Comparison of ENCODE assay signal across 8 cellular contexts in genomic region chr11:62678770-62679696, GRCh38. TPM values are rescaled to one million over a fixed set of nuclear protein-coding genes. Genes with fewer than 3 reads are reported as not detected.
DNase-seq lines count a peak whose midpoint lies in the region; ATAC-seq and TF ChIP-seq lines count a peak whose summit lies in the region.

TSS of gene UBXN1 (minus strand) at chr11:62679073. CDS start at chr11:62678923, 150 bp downstream.

- TF ChIP-seq POLR2A in GM10847 (IDR thresholded peaks at IDR 0.05; ENCODE audit: extremely low read depth, insufficient read length) (peak; percentile 77), breast epithelium (IDR thresholded peaks at IDR 0.05) (peak; percentile 48)

- peak within 1 kb of the TSS; percentile 95 for H3K9ac ChIP-seq in smooth muscle cell (ENCODE audit: low read depth)

- H3K27ac ChIP-seq in breast epithelium = peak within 1 kb of the TSS; percentile 92 to 93
- peak within 1 kb of the TSS; percentile 72 for H3K27ac ChIP-seq in smooth muscle cell (ENCODE audit: low read depth)

- H3K4me3 ChIP-seq in WI38 (ENCODE audit: low read depth, low read length) (peak within 1 kb of the TSS; percentile 96), breast epithelium (peak within 1 kb of the TSS; percentile 85 to 98 (median 98)), smooth muscle cell (peak within 1 kb of the TSS; percentile 92)

- H3K36me3 ChIP-seq in breast epithelium = no peaks in the 10 kb centered on the region
- H3K36me3 ChIP-seq in smooth muscle cell (ENCODE audit: low read depth) = no peaks in the 10 kb centered on the region

- H3K4me2 ChIP-seq in smooth muscle cell = peak within 1 kb of the TSS; percentile 91

- intact Hi-C loops in breast epithelium (cut with DNase I; ENCODE audit: low total_unique reads) = loop anchor here (5.0 kb wide), 1 partner anchor 862 kb away; the partner anchor contains the start of gene FADS1

- peaks cover 27% of the 10 kb centered on the region for H3F3A ChIP-seq in smooth muscle cell (ENCODE audit: low read depth)

- H4K20me1 ChIP-seq in smooth muscle cell (ENCODE audit: low read depth) = no peaks in the 10 kb centered on the region

- WGBS in smooth muscle cell (ENCODE audit: low lambda C conversion rate) = 12% methylated on average over 55 of the region's 55 CpGs

- H3K9me3 ChIP-seq in breast epithelium = no peaks in the 10 kb centered on the region
- H3K9me3 ChIP-seq in smooth muscle cell (replicated peaks; ENCODE audit: low read depth) = no peaks in the 10 kb centered on the region

- TF ChIP-seq CTCF in WI38 (IDR thresholded peaks at IDR 0.05; ENCODE audit: low read depth, low read length) = no peak
- TF ChIP-seq CTCF in breast epithelium (IDR thresholded peaks at IDR 0.05) = no peak
- TF ChIP-seq CTCF in smooth muscle cell (IDR thresholded peaks at IDR 0.05; ENCODE audit: borderline replicate concordance, insufficient read depth, poor library complexity, severe bottlenecking) = no peak

- H3K27me3 ChIP-seq in breast epithelium (no peaks in the 10 kb centered on the region), smooth muscle cell (ENCODE audit: low read depth) (no peaks in the 10 kb centered on the region)

- peaks cover 3 to 8% of the 10 kb centered on the region in 2 donors for H3K4me1 ChIP-seq in breast epithelium
- H3K4me1 ChIP-seq in smooth muscle cell (ENCODE audit: low read depth) = peaks cover 7% of the 10 kb centered on the region

- peak within 1 kb of the TSS; percentile 37 for H2AFZ ChIP-seq in smooth muscle cell (ENCODE audit: low read depth)

- ATAC-seq in HG02981 (IDR thresholded peaks at IDR 0.05; ENCODE audit: unreplicated experiment) = peak; percentile 74
- no peak for ATAC-seq in HG02763 (IDR thresholded peaks at IDR 0.05; ENCODE audit: unreplicated experiment)

- peak; percentile 89 for DNase-seq in NCI-H2227 (lab: John Stamatoyannopoulos, UW; ENCODE audit: unreplicated experiment)
- DNase-seq in breast epithelium (ENCODE audit: low spot score in 2 of 2) = peak; percentile 86
- peak; percentile 89 for DNase-seq in iPS-NIHi7 (ENCODE audit: extremely low spot score)
- peak; percentile 61 for DNase-seq in smooth muscle cell (lab: John Stamatoyannopoulos, UW; ENCODE audit: unreplicated experiment)

- peaks cover 21% of the 10 kb centered on the region for H3K79me2 ChIP-seq in smooth muscle cell (ENCODE audit: low read depth)

RNA-seq across cellular contexts. Expression of gene UBXN1, which starts in this region (rescaled TPM):
- total RNA-seq in breast epithelium (100 to 1,000 TPM; 204 to 248 (median 239) TPM), smooth muscle cell (52.2 and 58.1 TPM in 2 replicates)
- 73.5 and 78.4 TPM in 2 replicates for polyA plus RNA-seq in smooth muscle cell
